17 cellular contexts compared by ENCODE assay signal in the genomic region with DNA sequence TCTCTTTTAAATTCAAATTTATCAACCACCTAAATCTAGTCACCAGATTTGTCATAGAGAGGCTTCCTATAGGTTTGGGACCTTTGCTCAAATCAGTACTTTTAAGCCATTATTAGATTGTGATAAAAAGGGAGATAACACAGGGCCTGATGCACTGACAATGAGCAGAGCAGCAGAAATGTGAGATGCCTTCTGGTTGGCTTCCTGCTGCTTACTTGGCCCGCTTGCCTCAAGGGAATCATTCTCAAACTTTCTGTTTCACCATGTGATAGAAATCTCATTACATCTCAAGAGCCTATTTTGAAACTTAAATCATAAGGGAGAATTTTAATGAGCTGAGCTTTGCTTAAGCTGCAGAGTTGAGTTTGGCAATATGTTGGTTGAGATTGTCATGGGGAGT.
A peak's percentile ranks its signal among the peaks of the same experiment; 100 is the strongest.
DNase-seq lines count a peak whose midpoint lies in the region; ATAC-seq and TF ChIP-seq lines count a peak whose summit lies in the region.
"Had no signal": no experiment of that assay in that cellular context is flagged by ENCODE, and none has a peak within 500 bp of the region (broad histone marks: within the 10 kb centered on the region; RNA-seq: fewer than 3 reads in every experiment).

No MANE protein-coding gene starts in this region.

- H3K27me3 ChIP-seq in gastroesophageal sphincter (no peaks in the 10 kb centered on the region), spleen (replicated peaks in 1 of 7) (no peaks in the 10 kb centered on the region)
- H3K27me3 ChIP-seq: tibial artery had no signal

- TF ChIP-seq POLR2A in gastroesophageal sphincter (IDR thresholded peaks at IDR 0.05) (no peak), spleen (IDR thresholded peaks at IDR 0.05) (no peak)

- whole genome bisulfite sequencing in gastroesophageal sphincter (ENCODE audit: low coverage in 1 of 2), 2 donors = 80 to 82% methylated on average over 1 of the region's 1 CpG
- 50 to 82% (median 63%) methylated on average over 1 of the region's 1 CpG for WGBS in spleen, 5 donors

- no peak overlapping the region for H3K4me3 ChIP-seq in gastroesophageal sphincter
- no peak overlapping the region for H3K4me3 ChIP-seq in spleen
- H3K4me3 ChIP-seq: lung, tibial artery had no signal

- intact Hi-C loops in spleen (cut with DNase I; ENCODE audit: low total_unique reads) = no loop called here

- no peaks in the 10 kb centered on the region for H3K9me3 ChIP-seq in gastroesophageal sphincter
- no peaks in the 10 kb centered on the region for H3K9me3 ChIP-seq in spleen

- no peak overlapping the region for H3K27ac ChIP-seq in gastroesophageal sphincter
- H3K27ac ChIP-seq in spleen = peak overlapping the region in 1 of 8 donors; percentile 14
- H3K27ac ChIP-seq: C4-2B, tibial artery had no signal

- no peaks in the 10 kb centered on the region for H3K36me3 ChIP-seq in gastroesophageal sphincter
- H3K36me3 ChIP-seq in spleen = no peaks in the 10 kb centered on the region
- H3K36me3 ChIP-seq: tibial artery had no signal

- ATAC-seq in GM18909 (IDR thresholded peaks at IDR 0.05; ENCODE audit: poor library complexity, unreplicated experiment) = peak; percentile 73
- ATAC-seq in GM21619 (IDR thresholded peaks at IDR 0.05; ENCODE audit: unreplicated experiment) = peak; percentile 81
- peak; percentile 87 for ATAC-seq in HG03378 (IDR thresholded peaks at IDR 0.05; ENCODE audit: unreplicated experiment)
- no peak for ATAC-seq in gastroesophageal sphincter

- DNase-seq in foreskin melanocyte (peak; percentile 60), NCI-H2081 treated with DMSO at 0.1 percent for 48 hours (lab: John Stamatoyannopoulos, UW) (no peak), AML-193 (lab: John Stamatoyannopoulos, UW) (no peak), spleen (no peak)
- DNase-seq: DMS79 treated with DMSO at 0.1 percent for 48 hours; effector CD4-positive, alpha-beta T cell; KG1; NCI-H69; RPMI8226; stimulated activated CD4-positive, alpha-beta T cell treated with anti-CD3 and anti-CD28 coated beads, Interleukin-1b, Interleukin-23, amount 100 ng/mL, for 48 hours; tibial artery had no signal

- TF ChIP-seq EP300 in gastroesophageal sphincter (IDR thresholded peaks at IDR 0.05) = no peak

- H3K4me1 ChIP-seq in gastroesophageal sphincter = no peaks in the 10 kb centered on the region
- H3K4me1 ChIP-seq in spleen = no peaks in the 10 kb centered on the region
- H3K4me1 ChIP-seq: tibial artery had no signal

- TF ChIP-seq CTCF in gastroesophageal sphincter (IDR thresholded peaks at IDR 0.05) (no peak), spleen (IDR thresholded peaks at IDR 0.05 in 8 of 11, conservative IDR thresholded peaks at IDR 0.05 in 3 of 11) (no peak)
